Comparison of ENCODE assay signal across 18 cellular contexts in genomic region chr2:238855891-238856580, GRCh38. TPM values are rescaled to one million over a fixed set of nuclear protein-coding genes. Genes with fewer than 3 reads are reported as not detected.
DNase-seq lines count a peak whose midpoint lies in the region; ATAC-seq and TF ChIP-seq lines count a peak whose summit lies in the region.
"Had no signal": no experiment of that assay in that cellular context is flagged by ENCODE, and none has a peak within 500 bp of the region (broad histone marks: within the 10 kb centered on the region; RNA-seq: fewer than 3 reads in every experiment).

No MANE protein-coding gene starts in this region.

- DNase-seq in Right ventricle myocardium inferior (ENCODE audit: missing footprints) = peak; percentile 9
- no peak for DNase-seq in left ventricle myocardium inferior
- DNase-seq in HFF-Myc (ENCODE audit: extremely low read depth, low read depth) = no peak
- peak; percentile 20 for DNase-seq in islet precursor cell
- no peak for DNase-seq in vagina (ENCODE audit: extremely low spot score in 2 of 2)
- no peak for DNase-seq in HCEC 1CT
- DNase-seq in activated T-cell treated with anti-CD3 and anti-CD28 coated beads, Interleukin-2, amount 50 U/mL, for 72 hours = no peak
- DNase-seq: AML-193; CD4-positive, alpha-beta T cell; NCI-H1092; NCI-H1694; NCI-H524 treated with DMSO at 0.1 percent for 48 hours; SHP77 had no signal

- H3K4me1 ChIP-seq in left ventricle myocardium inferior (no peaks in the 10 kb centered on the region), vagina (peaks cover 28% of the 10 kb centered on the region)

- H3K36me3 ChIP-seq in left ventricle myocardium inferior (no peaks in the 10 kb centered on the region), vagina (no peaks in the 10 kb centered on the region)

- no peak overlapping the region for H3K27ac Mint-ChIP-seq in activated T-cell treated with anti-CD3 and anti-CD28 coated beads, Interleukin-2, amount 50 U/mL, for 72 hours
- H3K27ac Mint-ChIP-seq: CD4-positive, alpha-beta T cell; GM23338 had no signal

- no peak for TF ChIP-seq CTCF in left ventricle myocardium inferior (IDR thresholded peaks at IDR 0.05; ENCODE audit: borderline replicate concordance)
- TF ChIP-seq CTCF in HFF-Myc (IDR thresholded peaks at IDR 0.05; ENCODE audit: low read depth, low read length, missing control alignments) = no peak
- no peak for TF ChIP-seq CTCF in vagina (IDR thresholded peaks at IDR 0.05)

- intact Hi-C loops in Right ventricle myocardium inferior (cut with DNase I) (no loop called here), left ventricle myocardium inferior (cut with micrococcal nuclease) (no loop called here), vagina (cut with DNase I) (no loop called here)

- H3K36me3 Mint-ChIP-seq in activated T-cell treated with anti-CD3 and anti-CD28 coated beads, Interleukin-2, amount 50 U/mL, for 72 hours (ENCODE audit: insufficient read depth in 2 of 2) = no peaks in the 10 kb centered on the region

- no peaks in the 10 kb centered on the region for H3K4me1 Mint-ChIP-seq in activated T-cell treated with anti-CD3 and anti-CD28 coated beads, Interleukin-2, amount 50 U/mL, for 72 hours (ENCODE audit: low read depth)

- H3K9me3 ChIP-seq in left ventricle myocardium inferior (replicated peaks) (no peaks in the 10 kb centered on the region), vagina (no peaks in the 10 kb centered on the region)

- no peaks in the 10 kb centered on the region for H3K9me3 Mint-ChIP-seq in activated T-cell treated with anti-CD3 and anti-CD28 coated beads, Interleukin-2, amount 50 U/mL, for 72 hours
- H3K9me3 Mint-ChIP-seq: CD4-positive, alpha-beta T cell; GM23338 had no signal

- ATAC-seq in Right ventricle myocardium inferior = no peak
- no peak for ATAC-seq in GM19463 (IDR thresholded peaks at IDR 0.05; ENCODE audit: unreplicated experiment)
- ATAC-seq in activated T-cell treated with anti-CD3 and anti-CD28 coated beads, Interleukin-2, amount 50 U/mL, for 72 hours (replicated peaks in 1 of 2) = no peak
- ATAC-seq: GM23338, Panc1, SK-N-SH treated with all-trans-retinoic acid at 6 μM for 48 hours had no signal

- H3K4me3 ChIP-seq in left ventricle myocardium inferior = no peak overlapping the region
- peak overlapping the region; percentile 93 for H3K4me3 ChIP-seq in HFF-Myc (replicated peaks; ENCODE audit: low read depth, low read length)
- peak overlapping the region; percentile 27 to 31 for H3K4me3 ChIP-seq in vagina
- H3K4me3 ChIP-seq: GM23338 had no signal

- H3K27ac ChIP-seq in left ventricle myocardium inferior (replicated peaks) (no peak overlapping the region), vagina (peak overlapping the region; percentile 94)
- H3K27ac ChIP-seq: KMS-11 had no signal

- peaks cover 52% of the 10 kb centered on the region for H3K27me3 Mint-ChIP-seq in activated T-cell treated with anti-CD3 and anti-CD28 coated beads, Interleukin-2, amount 50 U/mL, for 72 hours (ENCODE audit: low read depth)

- peaks cover 91% of the 10 kb centered on the region for H3K27me3 ChIP-seq in left ventricle myocardium inferior (ENCODE audit: low read depth)
- no peaks in the 10 kb centered on the region for H3K27me3 ChIP-seq in vagina

- no peak for TF ChIP-seq POLR2A in vagina (IDR thresholded peaks at IDR 0.05)

- no peak overlapping the region for H3K4me3 Mint-ChIP-seq in activated T-cell treated with anti-CD3 and anti-CD28 coated beads, Interleukin-2, amount 50 U/mL, for 72 hours
- H3K4me3 Mint-ChIP-seq: CD4-positive, alpha-beta T cell; GM23338 had no signal

RNA-seq across cellular contexts. Expression of gene TWIST2, which starts 8.2 kb away (rescaled TPM):
- total RNA-seq in Right ventricle myocardium inferior = 2.6 TPM
- total RNA-seq in left ventricle myocardium inferior = 2.7 TPM
- 214 TPM for total RNA-seq in vagina
- not detected for total RNA-seq in activated T-cell treated with anti-CD3 and anti-CD28 coated beads, Interleukin-2, amount 50 U/mL, for 72 hours
- total RNA-seq: CD4-positive, alpha-beta T cell had no signal

Comparison
In these comparisons a context has a peak if more than half of its experiments do, and no peak if none do; other contexts are left out.
1. DNase-seq: peak in Right ventricle myocardium inferior (single experiment) and islet precursor cell (single experiment); none in left ventricle myocardium inferior (single experiment), HFF-Myc (single experiment), vagina (0 of 2), HCEC 1CT (single experiment) and activated T-cell treated with anti-CD3 and anti-CD28 coated beads, Interleukin-2, amount 50 U/mL, for 72 hours (0 of 2).
2. RNA of gene TWIST2, which starts 8.2 kb away (total RNA-seq): 214 TPM in vagina (single experiment); 2.7 TPM in left ventricle myocardium inferior (single experiment), 2.6 TPM in Right ventricle myocardium inferior (single experiment) and not detected in activated T-cell treated with anti-CD3 and anti-CD28 coated beads, Interleukin-2, amount 50 U/mL, for 72 hours; every median in the first group is over 10 times any median in the second.